ENCODE assay signal across 8 cellular contexts in genomic region chr10:102452672-102453340, GRCh38. TPM values are rescaled to one million over a fixed set of nuclear protein-coding genes. Genes with fewer than 3 reads are reported as not detected.
DNase-seq lines count a peak whose midpoint lies in the region; ATAC-seq, FAIRE-seq and TF ChIP-seq lines count a peak whose summit lies in the region.

No MANE protein-coding gene starts in this region.

- TF ChIP-seq CTCF in GM13977 (IDR thresholded peaks at IDR 0.05; ENCODE audit: extremely low read depth, insufficient read depth, missing control alignments) (no peak), chondrocyte (IDR thresholded peaks at IDR 0.05) (no peak), upper lobe of left lung (IDR thresholded peaks at IDR 0.05) (no peak)

- DNase-seq in GM13977 (ENCODE audit: low spot score), result peak; percentile 39
- peak; percentile 67 for DNase-seq in SW480 (ENCODE audit: low spot score)
- no peak for DNase-seq in chondrocyte (ENCODE audit: low spot score)
- peak; percentile 95 for DNase-seq in myocyte (ENCODE audit: low read depth)
- peak in 1 of 2 donors; percentile 76 for DNase-seq in upper lobe of left lung
- no peak for DNase-seq in GM12892 (ENCODE audit: insufficient read length)

- H3K4me3 Mint-ChIP-seq in chondrocyte (ENCODE audit: unreplicated experiment), result no peak overlapping the region

- ATAC-seq in upper lobe of left lung (ENCODE audit: low FRiP score in 2 of 2), result peak; percentile 3 to 61
- ATAC-seq in GM19455 (IDR thresholded peaks at IDR 0.05; ENCODE audit: unreplicated experiment), result no peak
- ATAC-seq in HG02759 (IDR thresholded peaks at IDR 0.05; ENCODE audit: unreplicated experiment), result no peak

- peak in 1 of 4 donors; percentile 32 for TF ChIP-seq EP300 in upper lobe of left lung (IDR thresholded peaks at IDR 0.05)

- peaks cover 21 to 73% (median 49%) of the 10 kb centered on the region in 4 donors for H3K4me1 ChIP-seq in upper lobe of left lung

- H3K27ac Mint-ChIP-seq in chondrocyte (ENCODE audit: unreplicated experiment), result peak overlapping the region; percentile 46

- H3K9me3 ChIP-seq in upper lobe of left lung, result no peaks in the 10 kb centered on the region

- H3K27me3 Mint-ChIP-seq in chondrocyte (ENCODE audit: low read depth), result no peaks in the 10 kb centered on the region

- peak in 1 of 4 donors; percentile 47 for TF ChIP-seq POLR2A in upper lobe of left lung (IDR thresholded peaks at IDR 0.05)
- no peak for TF ChIP-seq POLR2A in GM12892 (IDR thresholded peaks at IDR 0.05; ENCODE audit: low read depth, low read length)

- H3K4me3 ChIP-seq in upper lobe of left lung, result no peak overlapping the region

- no peaks in the 10 kb centered on the region for H3K36me3 ChIP-seq in upper lobe of left lung

- in situ Hi-C loops in GM13977 (cut with MboI; ENCODE audit: low pct_unique_long_range_greater_than_20kb, low sequenced_read_pairs, unreplicated experiment), result no loop called here

- no peak for FAIRE-seq in GM12892 (lab: Jason Lieb, UNC)

- H3K27ac ChIP-seq in upper lobe of left lung, result peak overlapping the region; percentile 65 to 95 (median 89)

- H3K4me1 Mint-ChIP-seq in chondrocyte (ENCODE audit: low read depth), result peaks cover 29% of the 10 kb centered on the region

- H3K36me3 Mint-ChIP-seq in chondrocyte (ENCODE audit: low read depth), result peaks cover 2% of the 10 kb centered on the region

- no peaks in the 10 kb centered on the region for H3K27me3 ChIP-seq in upper lobe of left lung

- 41 to 49% methylated on average over 3 of the region's 3 CpGs for WGBS in upper lobe of left lung, 2 donors

- H3K9me3 Mint-ChIP-seq in chondrocyte (ENCODE audit: low read depth), result no peaks in the 10 kb centered on the region

RNA-seq across cellular contexts. Expression of gene C10orf95, which starts 1.5 kb away (rescaled TPM):
- total RNA-seq in chondrocyte (not detected in 3 replicates), myocyte (not detected in 2 replicates), upper lobe of left lung (10 to 100 TPM in 5 of 6 donors, 1 to 10 TPM in 1; 5.9 to 27.5 (median 15.1) TPM)
- not detected for polyA plus RNA-seq in myocyte (2012)
- polyA plus RNA-seq in GM12892 (2012; ENCODE audit: missing spikeins), result 0.30 TPM

RNA-seq across cellular contexts. Expression of gene CUEDC2, which starts 20.4 kb away (rescaled TPM):
- total RNA-seq in chondrocyte (55.1 to 64.3 TPM (median 57.7 TPM) in 3 replicates), myocyte (73.3 and 93.3 TPM in 2 replicates), upper lobe of left lung (10 to 100 TPM; 33.1 to 67.1 (median 46.5) TPM)
- 83.8 TPM for polyA plus RNA-seq in myocyte (2012)
- 66.9 TPM for polyA plus RNA-seq in GM12892 (2012; ENCODE audit: missing spikeins)

RNA-seq across cellular contexts. Expression of gene FBXL15, which starts 32.2 kb away (rescaled TPM):
- total RNA-seq in chondrocyte (8.8 to 10.1 TPM (median 9.0 TPM) in 3 replicates), myocyte (17.3 and 22.4 TPM in 2 replicates), upper lobe of left lung (10 to 100 TPM; 18.5 to 70.2 (median 26.8) TPM)
- polyA plus RNA-seq in myocyte (2012), result 11.7 TPM
- 0.66 TPM for polyA plus RNA-seq in GM12892 (2012; ENCODE audit: missing spikeins)

RNA-seq across cellular contexts. Expression of gene PSD, which starts 34.2 kb away (rescaled TPM):
- 3.0 to 4.0 TPM (median 4.0 TPM) in 3 replicates for total RNA-seq in chondrocyte
- total RNA-seq in myocyte, result 0.10 and 0.32 TPM in 2 replicates
- polyA plus RNA-seq in myocyte (2012), result 2.7 TPM
- 10 to 100 TPM in 2 of 6 donors, 1 to 10 TPM in 4; 1.1 to 28.3 (median 3.5) TPM for total RNA-seq in upper lobe of left lung
- 2.0 TPM for polyA plus RNA-seq in GM12892 (2012; ENCODE audit: missing spikeins)

RNA-seq across cellular contexts. Expression of gene ACTR1A, which starts 49.7 kb away (rescaled TPM):
- 128 to 137 TPM (median 128 TPM) in 3 replicates for total RNA-seq in chondrocyte
- 180 and 206 TPM in 2 replicates for total RNA-seq in myocyte
- polyA plus RNA-seq in myocyte (2012), result 158 TPM
- 100 to 1,000 TPM in 2 of 6 donors, 10 to 100 TPM in 4; 54.5 to 126 (median 93.2) TPM for total RNA-seq in upper lobe of left lung
- polyA plus RNA-seq in GM12892 (2012; ENCODE audit: missing spikeins), result 30.7 TPM

Comparison
In these comparisons a context has a peak if more than half of its experiments do, and no peak if none do; other contexts are left out.
1. DNase-seq: peak in GM13977 (single experiment), SW480 (single experiment) and myocyte (single experiment); none in chondrocyte (single experiment) and GM12892 (single experiment).
2. ATAC-seq: peak in upper lobe of left lung (2 of 2); none in GM19455 (single experiment) and HG02759 (single experiment).